ENCODE assay signal across 8 cellular contexts in genomic region chr20:37527638-37528441, GRCh38. TPM values are rescaled to one million over a fixed set of nuclear protein-coding genes. Genes with fewer than 3 reads are reported as not detected.
DNase-seq lines count a peak whose midpoint lies in the region; ATAC-seq lines count a peak whose summit lies in the region.

BLCAP (minus strand) TSS chr20:37527876; CDS start chr20:37519174, 8,702 bp downstream.

- DNase-seq in CD4-positive, CD25-positive, alpha-beta regulatory T cell: peak; percentile 91 to 97 (median 93)
- peak; percentile 79 for DNase-seq in HT1080 (ENCODE audit: low read depth)
- peak; percentile 84 for DNase-seq in NK-92 treated with Interleukin-12 subunit alpha and Interleukin-12 subunit beta, amount 100 ng/mL, for 24 hours (lab: John Stamatoyannopoulos, UW)
- peak; percentile 89 for DNase-seq in effector CD8-positive, alpha-beta T cell (lab: John Stamatoyannopoulos, UW)
- DNase-seq in medulla oblongata (ENCODE audit: extremely low spot score): peak; percentile 88
- peak; percentile 81 to 88 (median 85) for DNase-seq in stimulated activated CD4-positive, alpha-beta T cell treated with anti-CD3 and anti-CD28 coated beads, TNF-alpha, amount 100 ng/mL, for 48 hours (ENCODE audit: low read depth in 3 of 3)

- peak within 1 kb of the TSS; percentile 98 for H3K27ac ChIP-seq in CD4-positive, CD25-positive, alpha-beta regulatory T cell (ENCODE audit: insufficient read depth, low read length, poor library complexity, severe bottlenecking)

- peaks cover 0 to 2% (median 0%) of the 10 kb centered on the region in 7 donors for H3K9me3 Mint-ChIP-seq in CD4-positive, CD25-positive, alpha-beta regulatory T cell

- CTCF ChIA-PET in activated CD8-positive, alpha-beta memory T cell treated with anti-CD3 and anti-CD28 coated beads for 36 hours (lab: Charles Lee): interaction anchor here (1.2 kb wide), 1 partner anchor 332 kb away, joined by 4 read pairs; no protein-coding TSS in a partner anchor

- H3K27ac Mint-ChIP-seq in CD4-positive, CD25-positive, alpha-beta regulatory T cell: peak within 1 kb of the TSS; percentile 98 to 100 (median 100)

- POLR2A ChIA-PET in activated CD8-positive, alpha-beta memory T cell treated with anti-CD3 and anti-CD28 coated beads for 36 hours (lab: Charles Lee): no interaction called here

- peak; percentile 89 to 91 for ATAC-seq in CD4-positive, CD25-positive, alpha-beta regulatory T cell (ENCODE audit: low read depth in 2 of 2)
- ATAC-seq in GM19463 (IDR thresholded peaks at IDR 0.05; ENCODE audit: unreplicated experiment): peak; percentile 68

- H3K4me3 ChIP-seq in CD4-positive, CD25-positive, alpha-beta regulatory T cell (ENCODE audit: low read depth, low read length): peak within 1 kb of the TSS; percentile 84

- H3K27me3 Mint-ChIP-seq in CD4-positive, CD25-positive, alpha-beta regulatory T cell: no peaks in the 10 kb centered on the region

- peaks cover 5% of the 10 kb centered on the region for H3K36me3 Mint-ChIP-seq in CD4-positive, CD25-positive, alpha-beta regulatory T cell

- H3K9me3 ChIP-seq in CD4-positive, CD25-positive, alpha-beta regulatory T cell (ENCODE audit: control insufficient read depth in 2 of 2, low read length in 2 of 2): no peaks in the 10 kb centered on the region

- H3K4me1 ChIP-seq in CD4-positive, CD25-positive, alpha-beta regulatory T cell (ENCODE audit: control insufficient read depth, insufficient read depth, low read length, poor library complexity, severe bottlenecking): peaks cover 44% of the 10 kb centered on the region

- no peaks in the 10 kb centered on the region for H3K27me3 ChIP-seq in CD4-positive, CD25-positive, alpha-beta regulatory T cell (ENCODE audit: control insufficient read depth, insufficient read depth, low read length)

- H3K4me3 Mint-ChIP-seq in CD4-positive, CD25-positive, alpha-beta regulatory T cell: peak within 1 kb of the TSS; percentile 86 to 92 (median 90)

- H3K36me3 ChIP-seq in CD4-positive, CD25-positive, alpha-beta regulatory T cell (ENCODE audit: control insufficient read depth, insufficient read depth, low read length): no peaks in the 10 kb centered on the region

- H3K4me1 Mint-ChIP-seq in CD4-positive, CD25-positive, alpha-beta regulatory T cell: peaks cover 0 to 60% (median 35%) of the 10 kb centered on the region in 4 donors

RNA-seq across cellular contexts. Expression of gene BLCAP, which starts in this region (rescaled TPM):
- 67.8 TPM for total RNA-seq in CD4-positive, CD25-positive, alpha-beta regulatory T cell
- polyA plus RNA-seq in CD4-positive, CD25-positive, alpha-beta regulatory T cell: 10 to 100 TPM; 76.0 to 85.0 (median 81.5) TPM
- total RNA-seq in HT1080 (2014; rRNA removed; shearing (Covaris generic)): 37.1 and 44.9 TPM in 2 replicates
- 46.7 and 48.5 TPM in 2 replicates for polyA plus RNA-seq in HT1080 (2015; cell fraction: cytosol; rRNA removed)
- 35.1 and 41.6 TPM in 2 replicates for polyA plus RNA-seq in HT1080 (2015; cell fraction: nucleus; rRNA removed)
- total RNA-seq in activated CD8-positive, alpha-beta memory T cell treated with anti-CD3 and anti-CD28 coated beads for 36 hours: 10 to 100 TPM; 30.2 to 31.0 TPM

Comparison
In these comparisons a context has a peak if more than half of its experiments do, and no peak if none do; other contexts are left out.
1. Peak in every context shown above with its lines: DNase-seq, ATAC-seq, H3K4me3 ChIP-seq and H3K27ac ChIP-seq.